8 cellular contexts compared by ENCODE assay signal in the genomic region with DNA sequence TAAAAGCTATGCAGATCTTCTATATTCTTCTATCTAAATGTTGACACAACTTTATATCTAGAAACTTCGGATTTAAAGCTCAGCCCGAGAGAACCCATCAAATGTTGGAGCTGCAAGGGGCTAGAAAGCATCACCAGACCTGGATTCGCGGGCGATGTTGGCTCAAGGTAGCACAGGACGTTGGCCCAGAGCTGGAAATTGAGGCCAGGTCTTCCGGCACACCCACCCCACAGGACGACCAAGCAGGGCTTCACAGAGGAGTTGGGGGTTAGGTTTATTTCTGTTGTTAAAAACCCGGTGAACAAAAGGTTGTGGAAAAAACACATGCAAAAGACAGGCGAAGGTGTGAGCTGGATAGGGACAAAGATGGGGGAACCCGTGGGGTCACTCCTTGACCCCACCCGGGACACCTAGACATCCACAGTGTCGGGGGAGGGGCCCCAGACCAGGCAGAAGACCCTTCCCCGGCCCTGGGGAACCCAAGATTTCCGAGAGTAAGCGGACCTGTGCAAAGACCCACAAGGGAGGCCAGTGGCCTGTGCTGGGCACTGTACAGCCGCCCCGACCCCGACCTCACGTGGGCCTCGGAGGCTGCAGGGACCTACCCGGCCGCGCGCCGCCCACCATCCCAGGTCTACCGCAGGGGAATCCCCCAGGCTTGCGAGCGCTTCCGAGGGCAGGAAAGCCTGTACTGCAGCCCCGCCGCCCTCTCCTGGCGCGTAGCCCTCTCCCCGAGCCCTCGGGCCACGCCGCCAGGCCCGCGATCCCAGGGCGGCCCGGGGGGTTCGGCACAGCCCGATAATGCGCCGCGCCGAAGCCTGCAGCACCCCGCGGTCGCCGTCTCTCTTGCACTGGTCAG. TPM values are rescaled to one million over a fixed set of nuclear protein-coding genes. Genes with fewer than 3 reads are reported as not detected.
DNase-seq lines count a peak whose midpoint lies in the region; ATAC-seq and TF ChIP-seq lines count a peak whose summit lies in the region.

No MANE protein-coding gene starts in this region.

- POLR2A ChIA-PET in activated CD4-positive, alpha-beta memory T cell treated with anti-CD3 and anti-CD28 coated beads, Interleukin-2, amount 10 ng/mL, durations not matched to agents 7 days and 5 days (lab: Charles Lee): interaction anchor here (0.6 to 12.8 kb wide), 11 partner anchors 11 to 1821 kb away, joined by 3 to 196 read pairs (median 14); partner anchors contain the start of genes ATRAID, KHK, OST4 and PREB

- DNase-seq in activated CD4-positive, alpha-beta memory T cell treated with anti-CD3 and anti-CD28 coated beads, Interleukin-2, amount 10 ng/mL, durations not matched to agents 7 days and 5 days: peak; percentile 56
- no peak for DNase-seq in epithelial cell of prostate (ENCODE audit: low read depth, low spot score)
- peak; percentile 65 for DNase-seq in natural killer cell
- no peak for DNase-seq in stomach
- DNase-seq in H4 (ENCODE audit: low spot score): no peak

- WGBS in stomach, 5 donors: 10 to 31% (median 12%) methylated on average over 15 to 52 of the region's 52 CpGs

- TF ChIP-seq CTCF in natural killer cell (IDR thresholded peaks at IDR 0.05) (no peak), stomach (IDR thresholded peaks at IDR 0.05) (no peak)

- H3K9me3 Mint-ChIP-seq in activated CD4-positive, alpha-beta memory T cell treated with anti-CD3 and anti-CD28 coated beads, Interleukin-2, amount 10 ng/mL, durations not matched to agents 7 days and 5 days: no peaks in the 10 kb centered on the region
- H3K9me3 Mint-ChIP-seq in natural killer cell: peaks cover 0 to 2% of the 10 kb centered on the region in 2 donors

- H3K4me3 ChIP-seq in ACC112 (ENCODE audit: low read depth, low read length) (peak overlapping the region; percentile 78), stomach (peak overlapping the region; percentile 87 to 96 (median 92))

- no peak for TF ChIP-seq EP300 in stomach (IDR thresholded peaks at IDR 0.05)

- ATAC-seq in GM19035 (IDR thresholded peaks at IDR 0.05; ENCODE audit: unreplicated experiment): peak; percentile 9
- peak; percentile 30 for ATAC-seq in HG03460 (IDR thresholded peaks at IDR 0.05; ENCODE audit: unreplicated experiment)
- ATAC-seq in natural killer cell: peak; percentile 28 to 48 (median 45)

- TF ChIP-seq POLR2A in stomach (IDR thresholded peaks at IDR 0.05): no peak

- intact Hi-C loops in natural killer cell (cut with micrococcal nuclease): loop anchor here (2.0 to 5.0 kb wide), 2 partner anchors 17 to 83 kb away; partner anchors contain the start of genes PREB and TMEM214
- intact Hi-C loops in stomach (cut with DNase I; ENCODE audit: low total_unique reads): no loop called here

- H2AFZ ChIP-seq in ACC112 (ENCODE audit: low read length, unreplicated experiment): no peak overlapping the region

- peaks cover 28% of the 10 kb centered on the region for H3K4me1 Mint-ChIP-seq in activated CD4-positive, alpha-beta memory T cell treated with anti-CD3 and anti-CD28 coated beads, Interleukin-2, amount 10 ng/mL, durations not matched to agents 7 days and 5 days
- H3K4me1 Mint-ChIP-seq in natural killer cell: peaks cover 29 to 31% of the 10 kb centered on the region in 2 donors

- CTCF ChIA-PET in activated CD4-positive, alpha-beta memory T cell treated with anti-CD3 and anti-CD28 coated beads, Interleukin-2, amount 10 ng/mL, durations not matched to agents 7 days and 5 days (lab: Charles Lee): interaction anchor here (0.6 to 3.6 kb wide), 9 partner anchors 13 to 253 kb away, joined by 3 to 18 read pairs (median 11); partner anchors contain the start of genes OST4 and TMEM214

- peak overlapping the region; percentile 97 for H3K27ac Mint-ChIP-seq in activated CD4-positive, alpha-beta memory T cell treated with anti-CD3 and anti-CD28 coated beads, Interleukin-2, amount 10 ng/mL, durations not matched to agents 7 days and 5 days
- H3K27ac Mint-ChIP-seq in natural killer cell: peak overlapping the region; percentile 99 to 100

- no peaks in the 10 kb centered on the region for H3K9me3 ChIP-seq in stomach

- H3K79me2 ChIP-seq in ACC112 (ENCODE audit: control insufficient read depth, insufficient read depth, low read length, unreplicated experiment): no peaks in the 10 kb centered on the region

- peaks cover 10% of the 10 kb centered on the region for H3K4me1 ChIP-seq in ACC112 (ENCODE audit: control insufficient read depth, insufficient read depth, low read length, unreplicated experiment)
- peaks cover 6 to 29% (median 25%) of the 10 kb centered on the region in 4 donors for H3K4me1 ChIP-seq in stomach

- H3K36me3 Mint-ChIP-seq in activated CD4-positive, alpha-beta memory T cell treated with anti-CD3 and anti-CD28 coated beads, Interleukin-2, amount 10 ng/mL, durations not matched to agents 7 days and 5 days (ENCODE audit: low read depth): peaks cover 24% of the 10 kb centered on the region
- peaks cover 11% of the 10 kb centered on the region for H3K36me3 Mint-ChIP-seq in natural killer cell

- H3K27me3 Mint-ChIP-seq in activated CD4-positive, alpha-beta memory T cell treated with anti-CD3 and anti-CD28 coated beads, Interleukin-2, amount 10 ng/mL, durations not matched to agents 7 days and 5 days: peaks cover 5% of the 10 kb centered on the region
- H3K27me3 Mint-ChIP-seq in natural killer cell (ENCODE audit: low read depth in 2 of 2): peaks cover 6 to 12% of the 10 kb centered on the region in 2 donors

- H3K36me3 ChIP-seq in ACC112 (ENCODE audit: insufficient read depth, low read length): peaks cover 5% of the 10 kb centered on the region; the same call in 1 of the 2 replicates
- H3K36me3 ChIP-seq in stomach: peaks cover 7 to 18% (median 15%) of the 10 kb centered on the region in 4 donors

- H3K27me3 ChIP-seq in ACC112 (ENCODE audit: insufficient read depth, low read length): no peaks in the 10 kb centered on the region
- H3K27me3 ChIP-seq in stomach: no peaks in the 10 kb centered on the region

- H3K27ac ChIP-seq in ACC112 (ENCODE audit: low read depth, low read length) (no peak overlapping the region), epithelial cell of prostate (peak overlapping the region; percentile 76), stomach (peak overlapping the region; percentile 83 to 94 (median 92))

- peak overlapping the region; percentile 98 for H3K4me3 Mint-ChIP-seq in activated CD4-positive, alpha-beta memory T cell treated with anti-CD3 and anti-CD28 coated beads, Interleukin-2, amount 10 ng/mL, durations not matched to agents 7 days and 5 days
- H3K4me3 Mint-ChIP-seq in natural killer cell: peak overlapping the region; percentile 99

RNA-seq across cellular contexts. Expression of gene AGBL5, which starts 1.8 kb away (rescaled TPM):
- total RNA-seq in activated CD4-positive, alpha-beta memory T cell treated with anti-CD3 and anti-CD28 coated beads, Interleukin-2, amount 10 ng/mL, durations not matched to agents 7 days and 5 days: 10 to 100 TPM; 16.9 to 18.3 TPM
- 10 to 100 TPM in 2 of 3 donors, 1 to 10 TPM in 1; 10.0 to 12.0 (median 10.8) TPM for total RNA-seq in natural killer cell
- total RNA-seq in stomach: 10 to 100 TPM in 3 of 5 donors, 1 to 10 TPM in 2; 7.8 to 29.0 (median 11.6) TPM
- polyA plus RNA-seq in stomach: 10 to 100 TPM; 11.5 to 16.6 (median 13.6) TPM
- total RNA-seq in H4 (2014; rRNA removed; shearing (Covaris generic)): 25.2 and 27.8 TPM in 2 replicates

RNA-seq across cellular contexts. Expression of gene TMEM214, which starts 16.9 kb away (rescaled TPM):
- total RNA-seq in activated CD4-positive, alpha-beta memory T cell treated with anti-CD3 and anti-CD28 coated beads, Interleukin-2, amount 10 ng/mL, durations not matched to agents 7 days and 5 days: 10 to 100 TPM; 80.4 to 80.7 TPM
- 10 to 100 TPM; 64.9 to 81.1 (median 79.2) TPM for total RNA-seq in natural killer cell
- total RNA-seq in stomach: 100 to 1,000 TPM in 2 of 5 donors, 10 to 100 TPM in 3; 30.1 to 206 (median 89.5) TPM
- 10 to 100 TPM; 17.1 to 35.1 (median 28.1) TPM for polyA plus RNA-seq in stomach
- total RNA-seq in H4 (2014; rRNA removed; shearing (Covaris generic)): 34.6 and 37.8 TPM in 2 replicates

RNA-seq across cellular contexts. Expression of gene OST4, which starts 21.8 kb away (rescaled TPM):
- 100 to 1,000 TPM; 305 to 312 TPM for total RNA-seq in activated CD4-positive, alpha-beta memory T cell treated with anti-CD3 and anti-CD28 coated beads, Interleukin-2, amount 10 ng/mL, durations not matched to agents 7 days and 5 days
- total RNA-seq in natural killer cell: 100 to 1,000 TPM; 178 to 207 (median 192) TPM
- total RNA-seq in stomach: 100 to 1,000 TPM in 4 of 5 donors, 10 to 100 TPM in 1; 16.8 to 281 (median 134) TPM
- 100 to 1,000 TPM; 421 to 610 (median 506) TPM for polyA plus RNA-seq in stomach
- 328 and 330 TPM in 2 replicates for total RNA-seq in H4 (2014; rRNA removed; shearing (Covaris generic))

RNA-seq across cellular contexts. Expression of gene EMILIN1, which starts 28.8 kb away (rescaled TPM):
- total RNA-seq in activated CD4-positive, alpha-beta memory T cell treated with anti-CD3 and anti-CD28 coated beads, Interleukin-2, amount 10 ng/mL, durations not matched to agents 7 days and 5 days: under 1 TPM; 0.70 to 0.78 TPM
- total RNA-seq in natural killer cell (under 1 TPM; 0.31 to 0.78 (median 0.41) TPM), stomach (100 to 1,000 TPM in 2 of 5 donors, 10 to 100 TPM in 3; 17.5 to 208 (median 89.2) TPM)
- polyA plus RNA-seq in stomach: 10 to 100 TPM; 19.6 to 53.1 (median 31.1) TPM
- total RNA-seq in H4 (2014; rRNA removed; shearing (Covaris generic)): 10.8 and 30.2 TPM in 2 replicates

RNA-seq across cellular contexts. Expression of gene KHK, which starts 36.9 kb away (rescaled TPM):
- total RNA-seq in activated CD4-positive, alpha-beta memory T cell treated with anti-CD3 and anti-CD28 coated beads, Interleukin-2, amount 10 ng/mL, durations not matched to agents 7 days and 5 days: 1 to 10 TPM; 5.6 to 6.6 TPM
- total RNA-seq in natural killer cell: 1 to 10 TPM; 3.7 to 4.0 (median 3.8) TPM
- 10 to 100 TPM in 1 of 5 donors, 1 to 10 TPM in 3, not detected in 1; 1.3 to 18.2 (median 3.0) TPM for total RNA-seq in stomach
- 1 to 10 TPM; 3.5 to 5.9 (median 4.2) TPM for polyA plus RNA-seq in stomach
- 0.14 and 0.48 TPM in 2 replicates for total RNA-seq in H4 (2014; rRNA removed; shearing (Covaris generic))

Comparison
In these comparisons a context has a peak if more than half of its experiments do, and no peak if none do; other contexts are left out.
1. DNase-seq: peak in activated CD4-positive, alpha-beta memory T cell treated with anti-CD3 and anti-CD28 coated beads, Interleukin-2, amount 10 ng/mL, durations not matched to agents 7 days and 5 days (single experiment) and natural killer cell (single experiment); none in epithelial cell of prostate (single experiment), stomach (single experiment) and H4 (single experiment).
2. Peak in every context shown above with its lines, with median percentiles within 50 percentile points of each other: ATAC-seq.